ENCODE assay signal across 8 cellular contexts in the genomic region with DNA sequence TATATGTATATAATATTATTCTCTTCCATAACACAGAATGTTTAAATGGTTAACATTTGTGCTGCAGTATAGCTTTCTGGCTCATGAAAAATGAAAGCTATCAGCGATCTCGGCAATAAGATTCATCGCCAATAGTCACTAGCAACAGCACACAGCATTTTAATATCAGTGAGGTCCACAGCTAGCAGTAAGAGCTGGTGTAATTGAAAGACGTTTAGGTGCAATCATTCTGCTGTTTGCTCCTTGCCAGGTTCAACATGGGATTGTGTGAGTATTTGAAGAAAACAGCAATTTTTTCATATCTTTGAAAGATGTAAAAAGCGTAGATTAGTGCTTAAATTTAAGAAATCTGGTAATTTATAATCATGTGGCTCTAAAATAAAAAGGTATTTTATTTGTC. TPM values are rescaled to one million over a fixed set of nuclear protein-coding genes. Genes with fewer than 3 reads are reported as not detected.
DNase-seq lines count a peak whose midpoint lies in the region; ATAC-seq and TF ChIP-seq lines count a peak whose summit lies in the region.

No MANE protein-coding gene starts in this region.

- intact Hi-C loops in Caco-2 (cut with micrococcal nuclease; ENCODE audit: unreplicated experiment) = no loop called here

- peaks cover 21% of the 10 kb centered on the region for H3K36me3 Mint-ChIP-seq in activated CD8-positive, alpha-beta memory T cell treated with anti-CD3 and anti-CD28 coated beads, Interleukin-2, amount 10 ng/mL, durations not matched to agents 7 days and 5 days
- no peaks in the 10 kb centered on the region for H3K36me3 Mint-ChIP-seq in Caco-2 (ENCODE audit: insufficient read depth, unreplicated experiment)

- ATAC-seq in activated CD8-positive, alpha-beta memory T cell treated with anti-CD3 and anti-CD28 coated beads, Interleukin-2, amount 10 ng/mL, durations not matched to agents 7 days and 5 days = peak; percentile 20
- ATAC-seq in HG03196 (IDR thresholded peaks at IDR 0.05; ENCODE audit: unreplicated experiment) = no peak

- no peaks in the 10 kb centered on the region for H3K9me3 ChIP-seq in Caco-2

- H3K27me3 Mint-ChIP-seq in activated CD8-positive, alpha-beta memory T cell treated with anti-CD3 and anti-CD28 coated beads, Interleukin-2, amount 10 ng/mL, durations not matched to agents 7 days and 5 days = no peaks in the 10 kb centered on the region
- H3K27me3 Mint-ChIP-seq in Caco-2 (ENCODE audit: insufficient read depth, unreplicated experiment) = no peaks in the 10 kb centered on the region

- H3K4me3 Mint-ChIP-seq in activated CD8-positive, alpha-beta memory T cell treated with anti-CD3 and anti-CD28 coated beads, Interleukin-2, amount 10 ng/mL, durations not matched to agents 7 days and 5 days = peak overlapping the region; percentile 72
- H3K4me3 Mint-ChIP-seq in Caco-2 (ENCODE audit: unreplicated experiment) = no peak overlapping the region

- no peaks in the 10 kb centered on the region for H3K9me3 Mint-ChIP-seq in activated CD8-positive, alpha-beta memory T cell treated with anti-CD3 and anti-CD28 coated beads, Interleukin-2, amount 10 ng/mL, durations not matched to agents 7 days and 5 days (ENCODE audit: low read depth)
- no peaks in the 10 kb centered on the region for H3K9me3 Mint-ChIP-seq in Caco-2 (ENCODE audit: unreplicated experiment)

- peak overlapping the region; percentile 21 for H3K4me3 ChIP-seq in astrocyte of the spinal cord (ENCODE audit: low read depth, low read length)
- no peak overlapping the region for H3K4me3 ChIP-seq in Caco-2 (ENCODE audit: low read depth, low read length)

- TF ChIP-seq CTCF in astrocyte of the spinal cord (IDR thresholded peaks at IDR 0.05; ENCODE audit: low read depth, low read length) = no peak
- no peak for TF ChIP-seq CTCF in Caco-2 (IDR thresholded peaks at IDR 0.05; ENCODE audit: insufficient read depth in 1 of 2, low read depth in 1 of 2, low read length in 1 of 2, severe bottlenecking in 1 of 2, unreplicated experiment in 1 of 2)

- BruUV-seq in Caco-2 (replicated peaks; lab: Mats Ljungman, UMichigan) = no TSS peak

- H3K27me3 ChIP-seq in Caco-2 (replicated peaks; ENCODE audit: control insufficient read depth, insufficient read depth, low read length) = no peaks in the 10 kb centered on the region

- POLR2A ChIA-PET in Caco-2 (lab: Charles Lee) = no interaction called here

- peak overlapping the region; percentile 83 for H3K27ac Mint-ChIP-seq in activated CD8-positive, alpha-beta memory T cell treated with anti-CD3 and anti-CD28 coated beads, Interleukin-2, amount 10 ng/mL, durations not matched to agents 7 days and 5 days
- H3K27ac Mint-ChIP-seq in Caco-2 (ENCODE audit: unreplicated experiment) = no peak overlapping the region

- H3K4me1 Mint-ChIP-seq in activated CD8-positive, alpha-beta memory T cell treated with anti-CD3 and anti-CD28 coated beads, Interleukin-2, amount 10 ng/mL, durations not matched to agents 7 days and 5 days = peaks cover 62% of the 10 kb centered on the region
- H3K4me1 Mint-ChIP-seq in Caco-2 (ENCODE audit: low read depth, unreplicated experiment) = no peaks in the 10 kb centered on the region

- no peaks in the 10 kb centered on the region for H3K36me3 ChIP-seq in Caco-2 (ENCODE audit: control insufficient read depth, insufficient read depth, low read length)

- CTCF ChIA-PET in activated CD8-positive, alpha-beta memory T cell treated with anti-CD3 and anti-CD28 coated beads, Interleukin-2, amount 10 ng/mL, durations not matched to agents 7 days and 5 days (lab: Charles Lee) = interaction anchor here (1.2 to 2.7 kb wide), 5 partner anchors 16 to 270 kb away, joined by 3 to 18 read pairs (median 4); a partner anchor contains a TSS
- CTCF ChIA-PET in Caco-2 (lab: Charles Lee) = no interaction called here

- DNase-seq in activated CD8-positive, alpha-beta memory T cell treated with anti-CD3 and anti-CD28 coated beads, Interleukin-2, amount 10 ng/mL, durations not matched to agents 7 days and 5 days = no peak
- DNase-seq in activated CD8-positive, alpha-beta memory T cell treated with anti-CD3 and anti-CD28 coated beads for 24 hours = no peak
- DNase-seq in NCI-H524 treated with DMSO at 0.1 percent for 48 hours (lab: John Stamatoyannopoulos, UW) = peak; percentile 31
- DNase-seq in astrocyte of the spinal cord (ENCODE audit: low read depth, low spot score) = no peak
- peak; percentile 73 for DNase-seq in pons (ENCODE audit: low spot score)
- no peak for DNase-seq in effector CD4-positive, alpha-beta T cell
- no peak for DNase-seq in Caco-2

- in situ Hi-C loops in astrocyte of the spinal cord (cut with HindIII; ENCODE audit: low sequenced_read_pairs) = no loop called here

- H3K4me1 ChIP-seq in Caco-2 = no peaks in the 10 kb centered on the region

RNA-seq across cellular contexts. Expression of a gene that starts 20.1 kb away (rescaled TPM):
- total RNA-seq in activated CD8-positive, alpha-beta memory T cell treated with anti-CD3 and anti-CD28 coated beads, Interleukin-2, amount 10 ng/mL, durations not matched to agents 7 days and 5 days = 10 to 100 TPM; 68.8 to 69.1 TPM
- 3.2 and 3.4 TPM in 2 replicates for total RNA-seq in Caco-2 (2022)

Comparison
In these comparisons a context has a peak if more than half of its experiments do, and no peak if none do; other contexts are left out.
1. DNase-seq: peak in NCI-H524 treated with DMSO at 0.1 percent for 48 hours (single experiment) and pons (single experiment); none in activated CD8-positive, alpha-beta memory T cell treated with anti-CD3 and anti-CD28 coated beads, Interleukin-2, amount 10 ng/mL, durations not matched to agents 7 days and 5 days (single experiment), activated CD8-positive, alpha-beta memory T cell treated with anti-CD3 and anti-CD28 coated beads for 24 hours (single experiment), astrocyte of the spinal cord (single experiment), effector CD4-positive, alpha-beta T cell (single experiment) and Caco-2 (0 of 2).
2. RNA of a gene that starts 20.1 kb away (total RNA-seq): 68.8 to 69.1 TPM in activated CD8-positive, alpha-beta memory T cell treated with anti-CD3 and anti-CD28 coated beads, Interleukin-2, amount 10 ng/mL, durations not matched to agents 7 days and 5 days; 3.2 to 3.4 TPM in Caco-2; every median in the first group is over 10 times any median in the second.